In the genomic region with DNA sequence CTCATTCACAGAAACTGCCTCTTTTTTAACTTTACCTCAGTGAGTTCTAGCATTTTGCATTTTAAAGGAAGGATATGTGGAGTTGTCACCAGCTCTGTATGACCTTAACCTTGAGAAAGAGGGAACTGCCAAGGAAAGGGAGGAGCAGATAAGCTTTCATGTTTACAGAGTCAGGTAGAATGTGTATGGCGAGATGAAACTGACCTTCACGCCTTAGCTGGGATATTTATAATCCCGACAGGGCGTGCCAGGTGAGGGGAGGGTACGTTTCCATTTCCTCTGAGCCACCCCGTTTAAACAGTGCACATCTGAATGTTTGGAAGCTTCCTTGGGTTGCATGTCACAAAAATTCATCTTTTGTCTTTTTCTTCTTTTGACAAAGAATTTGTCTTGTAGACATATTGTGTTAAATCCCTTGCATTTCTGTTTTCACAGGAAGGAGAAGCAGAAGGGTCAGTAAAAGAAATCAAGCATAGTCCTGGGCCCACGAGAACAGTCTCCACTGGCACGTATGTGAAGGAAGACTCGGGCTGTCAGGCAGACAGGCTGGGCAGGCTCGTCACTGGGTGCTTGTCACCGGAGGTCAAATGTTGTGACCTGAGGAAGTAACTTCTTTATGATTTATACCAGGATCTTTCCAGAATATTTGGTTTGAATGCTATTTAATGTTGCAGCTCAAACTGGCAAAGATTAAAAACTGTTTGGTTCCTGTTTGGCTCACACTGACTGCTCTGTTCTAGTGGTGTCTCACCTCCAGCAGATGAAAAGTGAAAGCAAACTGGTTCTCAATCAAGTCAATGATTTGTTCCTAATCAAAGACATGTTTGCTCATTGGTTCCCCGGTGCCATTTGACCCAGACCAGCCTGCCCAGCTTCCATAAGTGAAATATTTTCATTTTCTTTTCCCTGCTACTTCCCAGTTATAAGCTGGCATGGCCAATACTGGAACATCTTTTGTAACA, we compare ENCODE assay signal across 13 cellular contexts. TPM values are rescaled to one million over a fixed set of nuclear protein-coding genes. Genes with fewer than 3 reads are reported as not detected.
DNase-seq lines count a peak whose midpoint lies in the region; ATAC-seq and TF ChIP-seq lines count a peak whose summit lies in the region.
"Had no signal": no experiment of that assay in that cellular context is flagged by ENCODE, and none has a peak within 500 bp of the region (broad histone marks: within the 10 kb centered on the region; RNA-seq: fewer than 3 reads in every experiment).

No MANE protein-coding gene starts in this region.

- WGBS in heart right ventricle, 2 donors, result 32 to 38% methylated on average over 12 of the region's 12 CpGs
- 29 to 46% (median 36%) methylated on average over 12 of the region's 12 CpGs for WGBS in stomach, 5 donors

- peak overlapping the region; percentile 89 for H3K27ac Mint-ChIP-seq in activated CD8-positive, alpha-beta memory T cell treated with anti-CD3 and anti-CD28 coated beads, Interleukin-2, amount 10 ng/mL, durations not matched to agents 7 days and 5 days
- peak overlapping the region; percentile 60 to 84 for H3K27ac Mint-ChIP-seq in T-cell
- H3K27ac Mint-ChIP-seq in chondrocyte (ENCODE audit: unreplicated experiment), result no peak overlapping the region

- peak; percentile 89 for ATAC-seq in activated CD8-positive, alpha-beta memory T cell treated with anti-CD3 and anti-CD28 coated beads, Interleukin-2, amount 10 ng/mL, durations not matched to agents 7 days and 5 days
- ATAC-seq in T-cell (replicated peaks in 1 of 4) (peak; percentile 56 to 84 (median 68)), heart right ventricle (peak; percentile 46 to 84 (median 76)), HG03196 (IDR thresholded peaks at IDR 0.05; ENCODE audit: unreplicated experiment) (no peak)

- DNase-seq in activated CD8-positive, alpha-beta memory T cell treated with anti-CD3 and anti-CD28 coated beads, Interleukin-2, amount 10 ng/mL, durations not matched to agents 7 days and 5 days, result no peak
- no peak for DNase-seq in activated CD8-positive, alpha-beta memory T cell treated with anti-CD3 and anti-CD28 coated beads, Interleukin-2, amount 50 U/mL, for 4 hours
- DNase-seq in T-cell (peak in 9 of 34 experiments; percentile 8 to 38 (median 12)), heart right ventricle (no peak), stomach (no peak), chondrocyte (ENCODE audit: low spot score) (no peak)
- DNase-seq in stimulated activated CD4-positive, alpha-beta T cell treated with anti-CD3 and anti-CD28 coated beads, Interleukin-2, amount 100 ng/mL, for 48 hours, result no peak
- DNase-seq: mammary epithelial cell, NCI-H2081, thyroid gland had no signal

- H3K4me3 ChIP-seq in heart right ventricle (peak overlapping the region in 1 of 10 donors; percentile 0), stomach (no peak overlapping the region)
- H3K4me3 ChIP-seq: SK-N-MC, thyroid gland had no signal

- TF ChIP-seq CTCF in heart right ventricle (IDR thresholded peaks at IDR 0.05) (no peak), stomach (IDR thresholded peaks at IDR 0.05) (no peak), chondrocyte (IDR thresholded peaks at IDR 0.05) (no peak)

- no peaks in the 10 kb centered on the region for H3K27me3 Mint-ChIP-seq in activated CD8-positive, alpha-beta memory T cell treated with anti-CD3 and anti-CD28 coated beads, Interleukin-2, amount 10 ng/mL, durations not matched to agents 7 days and 5 days
- no peaks in the 10 kb centered on the region for H3K27me3 Mint-ChIP-seq in T-cell
- no peaks in the 10 kb centered on the region for H3K27me3 Mint-ChIP-seq in chondrocyte (ENCODE audit: low read depth)

- intact Hi-C loops in heart right ventricle (cut with DNase I) (no loop called here), stomach (cut with DNase I; ENCODE audit: low total_unique reads) (no loop called here)

- H3K4me1 Mint-ChIP-seq in activated CD8-positive, alpha-beta memory T cell treated with anti-CD3 and anti-CD28 coated beads, Interleukin-2, amount 10 ng/mL, durations not matched to agents 7 days and 5 days, result peaks cover 30% of the 10 kb centered on the region
- H3K4me1 Mint-ChIP-seq in T-cell (peaks cover 27 to 34% (median 30%) of the 10 kb centered on the region in 3 donors), chondrocyte (ENCODE audit: low read depth) (peaks cover 19% of the 10 kb centered on the region)

- peaks cover 3 to 38% (median 28%) of the 10 kb centered on the region in 9 donors for H3K4me1 ChIP-seq in heart right ventricle
- peaks cover 0 to 19% (median 7%) of the 10 kb centered on the region in 4 donors for H3K4me1 ChIP-seq in stomach
- H3K4me1 ChIP-seq: thyroid gland had no signal

- no peak for TF ChIP-seq EP300 in stomach (IDR thresholded peaks at IDR 0.05)

- CTCF ChIA-PET in activated CD8-positive, alpha-beta memory T cell treated with anti-CD3 and anti-CD28 coated beads, Interleukin-2, amount 10 ng/mL, durations not matched to agents 7 days and 5 days (lab: Charles Lee), result interaction anchor here (0.6 to 1.9 kb wide), 5 partner anchors 8 to 998 kb away, joined by 3 to 8 read pairs (median 3); a partner anchor contains a TSS
- CTCF ChIA-PET in T-cell (lab: Charles Lee), result interaction anchor here in 1 of 2 donors (0.7 to 0.8 kb wide), 2 partner anchors 15 to 44 kb away, joined by 3 read pairs; no protein-coding TSS in a partner anchor

- H3K9me3 ChIP-seq in heart right ventricle (no peaks in the 10 kb centered on the region), stomach (no peaks in the 10 kb centered on the region)
- H3K9me3 ChIP-seq: thyroid gland had no signal

- H3K4me3 Mint-ChIP-seq in activated CD8-positive, alpha-beta memory T cell treated with anti-CD3 and anti-CD28 coated beads, Interleukin-2, amount 10 ng/mL, durations not matched to agents 7 days and 5 days, result peak overlapping the region; percentile 63
- peak overlapping the region; percentile 32 to 59 (median 40) for H3K4me3 Mint-ChIP-seq in T-cell
- no peak overlapping the region for H3K4me3 Mint-ChIP-seq in chondrocyte (ENCODE audit: unreplicated experiment)

- H3K27ac ChIP-seq in heart right ventricle, result peak overlapping the region; percentile 16 to 87 (median 74)
- peak overlapping the region; percentile 64 to 88 (median 80) for H3K27ac ChIP-seq in stomach
- H3K27ac ChIP-seq: HL-60, SK-N-MC had no signal

- POLR2A ChIA-PET in T-cell (lab: Charles Lee), result interaction anchor here in 1 of 2 donors (0.6 to 1.4 kb wide), 3 partner anchors 12 to 1074 kb away, joined by 4 to 8 read pairs (median 4); a partner anchor contains a TSS

- H3K27me3 ChIP-seq in heart right ventricle, result peaks cover 0 to 3% (median 0%) of the 10 kb centered on the region in 7 donors
- H3K27me3 ChIP-seq in stomach, result no peaks in the 10 kb centered on the region
- H3K27me3 ChIP-seq: thyroid gland had no signal

- TF ChIP-seq POLR2A in stomach (IDR thresholded peaks at IDR 0.05), result no peak

- H3K36me3 Mint-ChIP-seq in activated CD8-positive, alpha-beta memory T cell treated with anti-CD3 and anti-CD28 coated beads, Interleukin-2, amount 10 ng/mL, durations not matched to agents 7 days and 5 days, result peaks cover 66% of the 10 kb centered on the region
- peaks cover 69% of the 10 kb centered on the region for H3K36me3 Mint-ChIP-seq in T-cell
- peaks cover 55% of the 10 kb centered on the region for H3K36me3 Mint-ChIP-seq in chondrocyte (ENCODE audit: low read depth)

- H3K9me3 Mint-ChIP-seq in activated CD8-positive, alpha-beta memory T cell treated with anti-CD3 and anti-CD28 coated beads, Interleukin-2, amount 10 ng/mL, durations not matched to agents 7 days and 5 days (ENCODE audit: low read depth), result no peaks in the 10 kb centered on the region
- no peaks in the 10 kb centered on the region for H3K9me3 Mint-ChIP-seq in T-cell
- no peaks in the 10 kb centered on the region for H3K9me3 Mint-ChIP-seq in chondrocyte (ENCODE audit: low read depth)

- H3K36me3 ChIP-seq in heart right ventricle (peaks cover 0 to 88% (median 38%) of the 10 kb centered on the region in 9 donors), stomach (peaks cover 36 to 87% (median 86%) of the 10 kb centered on the region in 4 donors)

RNA-seq across cellular contexts. Expression of a gene that starts 16.1 kb away (rescaled TPM):
- 100 to 1,000 TPM; 111 to 112 TPM for total RNA-seq in activated CD8-positive, alpha-beta memory T cell treated with anti-CD3 and anti-CD28 coated beads, Interleukin-2, amount 10 ng/mL, durations not matched to agents 7 days and 5 days
- total RNA-seq in T-cell (100 to 1,000 TPM in 2 of 5 donors, 10 to 100 TPM in 3; 87.7 to 115 (median 94.9) TPM), heart right ventricle (100 to 1,000 TPM; 111 to 218 (median 133) TPM), stomach (10 to 100 TPM; 32.6 to 68.3 (median 43.4) TPM), chondrocyte (80.9 to 151 TPM (median 150 TPM) in 3 replicates)
- polyA plus RNA-seq in heart right ventricle (10 to 100 TPM; 59.0 to 95.5 TPM), stomach (10 to 100 TPM; 33.0 to 82.3 (median 38.4) TPM)

RNA-seq across cellular contexts. Expression of a gene that starts 45.2 kb away (rescaled TPM):
- total RNA-seq in activated CD8-positive, alpha-beta memory T cell treated with anti-CD3 and anti-CD28 coated beads, Interleukin-2, amount 10 ng/mL, durations not matched to agents 7 days and 5 days, result 10 to 100 TPM; 75.1 to 78.2 TPM
- total RNA-seq in T-cell, result 1 to 10 TPM in 2 of 5 donors, under 1 TPM in 3; 0.65 to 1.4 (median 0.82) TPM
- 1 to 10 TPM in 1 of 10 donors, under 1 TPM in 6, not detected in 3; 0.07 to 3.8 (median 0.48) TPM for total RNA-seq in heart right ventricle
- polyA plus RNA-seq in heart right ventricle, result under 1 TPM; 0.07 to 0.09 TPM
- 1 to 10 TPM; 2.3 to 7.6 (median 4.6) TPM for total RNA-seq in stomach
- under 1 TPM; 0.31 to 0.93 (median 0.58) TPM for polyA plus RNA-seq in stomach
- 2.2 to 13.9 TPM (median 3.7 TPM) in 3 replicates for total RNA-seq in chondrocyte
